Comparison of ENCODE assay signal across 8 cellular contexts in the genomic region with DNA sequence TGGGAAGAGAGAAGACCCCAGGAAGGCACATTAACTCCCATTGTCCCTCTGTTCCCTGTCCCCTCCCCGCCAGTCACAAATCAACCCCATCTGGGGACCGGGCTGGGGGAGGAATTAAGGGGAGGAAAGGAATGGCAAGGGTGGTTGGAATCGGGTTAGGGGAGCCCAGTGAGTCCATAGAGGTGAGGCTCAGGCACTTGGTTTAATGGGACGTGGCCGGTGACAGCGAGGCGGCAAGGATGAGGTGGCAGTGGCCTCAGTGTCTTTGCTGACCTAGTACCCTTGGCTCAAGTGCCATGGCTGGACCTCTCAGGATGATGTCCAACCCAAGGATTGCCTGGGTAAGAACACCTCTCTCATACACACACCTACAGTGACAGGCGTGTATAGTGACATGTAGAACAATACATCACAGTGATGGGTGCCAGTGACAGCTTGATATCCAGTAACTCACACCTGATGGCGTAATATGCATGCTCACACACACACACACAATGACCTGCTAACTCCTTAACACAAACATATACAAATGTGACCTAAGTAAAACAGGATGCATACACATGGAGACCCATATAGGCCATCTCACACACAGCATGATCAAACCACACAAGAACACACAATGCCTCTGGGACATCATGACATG. TPM values are rescaled to one million over a fixed set of nuclear protein-coding genes. Genes with fewer than 3 reads are reported as not detected.
DNase-seq lines count a peak whose midpoint lies in the region; ATAC-seq and TF ChIP-seq lines count a peak whose summit lies in the region.

No MANE protein-coding gene starts in this region.

- H3K4me3 Mint-ChIP-seq in naive B cell: peak overlapping the region; percentile 84 to 96 (median 92)

- H3K9me3 Mint-ChIP-seq in naive B cell: peaks cover 0 to 1% (median 0%) of the 10 kb centered on the region in 7 donors

- peaks cover 54 to 67% (median 56%) of the 10 kb centered on the region in 3 donors for H3K4me1 Mint-ChIP-seq in naive B cell

- DNase-seq in AG10803 (ENCODE audit: low read depth) (no peak), choroid plexus epithelial cell (ENCODE audit: low read depth) (no peak), naive B cell (no peak), DMS 273 treated with DMSO at 0.1 percent for 48 hours (lab: John Stamatoyannopoulos, UW) (no peak), NCI-H2107 (lab: John Stamatoyannopoulos, UW) (no peak), NCI-H526 treated with DMSO at 0.1 percent for 48 hours (lab: John Stamatoyannopoulos, UW) (no peak)
- DNase-seq in Jurkat, Clone E6-1 (ENCODE audit: low read depth, low spot score): no peak

- H3K4me3 ChIP-seq in AG10803 (ENCODE audit: low read length) (peak overlapping the region; percentile 56), choroid plexus epithelial cell (ENCODE audit: low read depth, low read length) (peak overlapping the region; percentile 72)
- H3K4me3 ChIP-seq in Jurkat, Clone E6-1 (ENCODE audit: low read length): peak overlapping the region; percentile 60

- TF ChIP-seq CTCF in AG10803 (conservative IDR thresholded peaks at IDR 0.05; ENCODE audit: low read length) (no peak), choroid plexus epithelial cell (conservative IDR thresholded peaks at IDR 0.05; ENCODE audit: low read depth, low read length) (no peak)

- H3K27me3 Mint-ChIP-seq in naive B cell: no peaks in the 10 kb centered on the region

- H3K27ac Mint-ChIP-seq in naive B cell: peak overlapping the region; percentile 97 to 100 (median 98)

- no peak for ATAC-seq in naive B cell (ENCODE audit: low read depth in 2 of 2)
- no peak for ATAC-seq in GM18867 (IDR thresholded peaks at IDR 0.05; ENCODE audit: unreplicated experiment)

- H3K36me3 Mint-ChIP-seq in naive B cell: peaks cover 0 to 1% of the 10 kb centered on the region in 2 donors

RNA-seq across cellular contexts. Expression of gene KCNIP2, which starts 12.3 kb away (rescaled TPM):
- 9.8 TPM for polyA plus RNA-seq in Jurkat, Clone E6-1 (2012; ENCODE audit: insufficient read depth, insufficient read length)
- 10 to 100 TPM; 12.9 to 56.1 (median 32.8) TPM for polyA plus RNA-seq in naive B cell (ENCODE audit: low read depth in 6 of 6)

RNA-seq across cellular contexts. Expression of gene OGA, which starts 13.0 kb away (rescaled TPM):
- polyA plus RNA-seq in Jurkat, Clone E6-1 (2012; ENCODE audit: insufficient read depth, insufficient read length): 34.2 TPM
- 10 to 100 TPM; 36.1 to 77.5 (median 61.2) TPM for polyA plus RNA-seq in naive B cell (ENCODE audit: low read depth in 6 of 6)

RNA-seq across cellular contexts. Expression of gene NPM3, which starts 48.0 kb away (rescaled TPM):
- 238 TPM for polyA plus RNA-seq in Jurkat, Clone E6-1 (2012; ENCODE audit: insufficient read depth, insufficient read length)
- polyA plus RNA-seq in naive B cell (ENCODE audit: low read depth in 6 of 6): 1 to 10 TPM; 2.0 to 5.4 (median 4.2) TPM

RNA-seq across cellular contexts. Expression of gene FGF8, which starts 55.4 kb away (rescaled TPM):
- 1.5 TPM for polyA plus RNA-seq in Jurkat, Clone E6-1 (2012; ENCODE audit: insufficient read depth, insufficient read length)
- not detected for polyA plus RNA-seq in naive B cell (ENCODE audit: low read depth in 6 of 6)
